ENCODE assay signal across 16 cellular contexts in the genomic region with DNA sequence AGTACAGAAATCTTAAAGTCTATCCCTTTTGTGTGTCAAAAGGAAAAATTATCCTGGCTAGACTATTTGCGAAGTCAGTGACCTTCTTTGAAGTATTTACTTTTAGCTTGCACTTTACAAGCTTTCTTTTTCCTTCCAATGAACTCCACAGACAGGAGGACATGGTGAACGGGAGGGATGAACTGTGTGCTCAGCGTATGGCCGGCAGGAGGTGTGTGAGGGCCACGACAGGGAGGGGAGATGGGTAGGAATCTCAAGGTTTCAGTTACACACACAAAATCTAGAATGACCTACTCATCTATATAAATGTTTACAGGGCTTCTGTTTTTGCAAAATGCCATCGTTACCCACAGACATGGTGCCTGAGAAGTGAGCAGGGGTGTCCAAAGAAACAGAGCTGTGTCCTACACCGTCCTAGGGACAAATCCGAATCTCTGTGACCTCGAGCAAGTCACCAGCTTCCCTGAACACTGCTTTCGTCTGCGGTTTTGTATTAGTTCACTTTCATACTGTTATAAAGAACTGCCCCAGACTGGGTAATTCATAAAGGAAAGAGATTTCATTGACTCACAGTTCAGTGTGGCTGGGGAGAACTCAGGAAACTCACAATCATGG.
DNase-seq lines count a peak whose midpoint lies in the region; ATAC-seq and TF ChIP-seq lines count a peak whose summit lies in the region.
"Had no signal": no experiment of that assay in that cellular context is flagged by ENCODE, and none has a peak within 500 bp of the region (broad histone marks: within the 10 kb centered on the region; RNA-seq: fewer than 3 reads in every experiment).

No MANE protein-coding gene starts in this region.

- no peaks in the 10 kb centered on the region for H3K27me3 Mint-ChIP-seq in T-cell
- H3K27me3 Mint-ChIP-seq: activated CD8-positive, alpha-beta memory T cell treated with anti-CD3 and anti-CD28 coated beads, Interleukin-2, amount 10 ng/mL, durations not matched to agents 7 days and 5 days; activated naive CD8-positive, alpha-beta T cell treated with anti-CD3 and anti-CD28 coated beads for 36 hours had no signal

- no peak for TF ChIP-seq EP300 in suprapubic skin (IDR thresholded peaks at IDR 0.05)

- no peak overlapping the region for H2AFZ ChIP-seq in PC-3 (ENCODE audit: low read length)
- no peak overlapping the region for H2AFZ ChIP-seq in hepatocyte

- H3K27ac Mint-ChIP-seq in T-cell, result no peak overlapping the region
- H3K27ac Mint-ChIP-seq: activated CD8-positive, alpha-beta memory T cell treated with anti-CD3 and anti-CD28 coated beads, Interleukin-2, amount 10 ng/mL, durations not matched to agents 7 days and 5 days; activated naive CD8-positive, alpha-beta T cell treated with anti-CD3 and anti-CD28 coated beads for 36 hours had no signal

- peak; percentile 40 for ATAC-seq in PC-3
- no peak for ATAC-seq in T-cell (replicated peaks in 1 of 4)
- ATAC-seq: activated CD8-positive, alpha-beta memory T cell treated with anti-CD3 and anti-CD28 coated beads, Interleukin-2, amount 10 ng/mL, durations not matched to agents 7 days and 5 days; Panc1 had no signal

- POLR2A ChIA-PET in PC-3 (lab: Charles Lee; ENCODE audit: unreplicated experiment), result interaction anchor here (0.5 kb wide), 1 partner anchor 141 kb away, joined by 3 read pairs; no protein-coding TSS in a partner anchor
- POLR2A ChIA-PET in T-cell (lab: Charles Lee), result interaction anchor here in 1 of 2 donors (0.7 kb wide), 1 partner anchor 31 kb away, joined by 3 read pairs; no protein-coding TSS in a partner anchor

- CTCF ChIA-PET in PC-3 (lab: Charles Lee), result no interaction called here
- CTCF ChIA-PET in T-cell (lab: Charles Lee), result no interaction called here

- TF ChIP-seq CTCF in AG09309 (IDR thresholded peaks at IDR 0.05; ENCODE audit: control insufficient read depth, insufficient read depth, low read depth, low read length, missing control alignments), result peak; percentile 60
- peak; percentile 43; the same call in 1 of the 2 replicates for TF ChIP-seq CTCF in PC-3 (conservative IDR thresholded peaks at IDR 0.05; ENCODE audit: low read depth, low read length)
- TF ChIP-seq CTCF in hepatocyte (IDR thresholded peaks at IDR 0.05; ENCODE audit: poor library complexity), result peak; percentile 30
- no peak for TF ChIP-seq CTCF in suprapubic skin (IDR thresholded peaks at IDR 0.05)

- H3K9me3 ChIP-seq in PC-3 (ENCODE audit: low read length) (no peaks in the 10 kb centered on the region), hepatocyte (ENCODE audit: low read depth) (no peaks in the 10 kb centered on the region), suprapubic skin (peaks cover 3% of the 10 kb centered on the region), SJCRH30 (replicated peaks) (no peaks in the 10 kb centered on the region)
- H3K9me3 ChIP-seq: BLaER1, ovary had no signal

- H3K4me3 ChIP-seq in AG09309 (ENCODE audit: control insufficient read depth, low read depth, low read length), result no peak overlapping the region
- no peak overlapping the region for H3K4me3 ChIP-seq in PC-3 (ENCODE audit: low read length)
- H3K4me3 ChIP-seq in hepatocyte, result no peak overlapping the region
- H3K4me3 ChIP-seq in suprapubic skin, result no peak overlapping the region
- H3K4me3 ChIP-seq in SJCRH30, result no peak overlapping the region
- H3K4me3 ChIP-seq: BLaER1, esophagus squamous epithelium, ovary had no signal

- no peaks in the 10 kb centered on the region for H3K36me3 ChIP-seq in PC-3 (ENCODE audit: low read depth, low read length)
- no peaks in the 10 kb centered on the region for H3K36me3 ChIP-seq in hepatocyte (replicated peaks; ENCODE audit: insufficient read depth, low read depth)
- H3K36me3 ChIP-seq in suprapubic skin, result no peaks in the 10 kb centered on the region
- no peaks in the 10 kb centered on the region for H3K36me3 ChIP-seq in SJCRH30
- H3K36me3 ChIP-seq: BLaER1, esophagus squamous epithelium, ovary had no signal

- BruUV-seq in PC-3 (replicated peaks; lab: Mats Ljungman, UMichigan), result no TSS peak

- H3K79me2 ChIP-seq in PC-3 (ENCODE audit: low read length) (no peaks in the 10 kb centered on the region), hepatocyte (no peaks in the 10 kb centered on the region)

- peaks cover 0 to 8% (median 5%) of the 10 kb centered on the region in 3 donors for H3K9me3 Mint-ChIP-seq in T-cell
- H3K9me3 Mint-ChIP-seq: activated naive CD8-positive, alpha-beta T cell treated with anti-CD3 and anti-CD28 coated beads for 36 hours had no signal

- no peak for TF ChIP-seq POLR2A in suprapubic skin (IDR thresholded peaks at IDR 0.05)

- H3K4me1 ChIP-seq in PC-3 (ENCODE audit: insufficient read depth, low read length), result no peaks in the 10 kb centered on the region
- H3K4me1 ChIP-seq in hepatocyte (ENCODE audit: insufficient read depth), result no peaks in the 10 kb centered on the region
- no peaks in the 10 kb centered on the region for H3K4me1 ChIP-seq in suprapubic skin
- H3K4me1 ChIP-seq in SJCRH30, result no peaks in the 10 kb centered on the region
- H3K4me1 ChIP-seq: esophagus squamous epithelium had no signal

- no peaks in the 10 kb centered on the region for H4K20me1 ChIP-seq in PC-3 (ENCODE audit: low read length)
- H4K20me1 ChIP-seq in hepatocyte (ENCODE audit: insufficient read depth, poor library complexity, severe bottlenecking), result no peaks in the 10 kb centered on the region
- H4K20me1 ChIP-seq: BLaER1 had no signal

- H3K27ac ChIP-seq in PC-3 (ENCODE audit: low read length) (no peak overlapping the region), hepatocyte (no peak overlapping the region), suprapubic skin (no peak overlapping the region), SJCRH30 (no peak overlapping the region)
- H3K27ac ChIP-seq: BLaER1, esophagus squamous epithelium, ovary had no signal

- WGBS in hepatocyte (ENCODE audit: low lambda C conversion rate, missing lambda C conversion rate), result 66% methylated on average over 11 of the region's 11 CpGs
- 73% methylated on average over 11 of the region's 11 CpGs for WGBS in suprapubic skin

- H3K4me3 Mint-ChIP-seq in T-cell, result no peak overlapping the region
- H3K4me3 Mint-ChIP-seq: activated CD8-positive, alpha-beta memory T cell treated with anti-CD3 and anti-CD28 coated beads, Interleukin-2, amount 10 ng/mL, durations not matched to agents 7 days and 5 days; activated naive CD8-positive, alpha-beta T cell treated with anti-CD3 and anti-CD28 coated beads for 36 hours had no signal

- no peaks in the 10 kb centered on the region for H3K27me3 ChIP-seq in PC-3 (ENCODE audit: low read length)
- no peaks in the 10 kb centered on the region for H3K27me3 ChIP-seq in hepatocyte
- H3K27me3 ChIP-seq in suprapubic skin, result no peaks in the 10 kb centered on the region
- H3K27me3 ChIP-seq in SJCRH30, result no peaks in the 10 kb centered on the region
- H3K27me3 ChIP-seq: BLaER1, esophagus squamous epithelium, ovary had no signal

- DNase-seq in AG09309 (ENCODE audit: low read depth) (peak; percentile 4), HT-29 (ENCODE audit: low spot score) (peak; percentile 47), PC-3 (peak; percentile 43), hepatocyte (ENCODE audit: low spot score) (peak; percentile 48), suprapubic skin (ENCODE audit: low spot score in 2 of 2) (no peak), SJCRH30 (no peak), T-cell (no peak)
- DNase-seq in activated CD4-positive, alpha-beta T cell treated with anti-CD3 and anti-CD28 coated beads for 48 hours, result no peak
- DNase-seq: activated CD8-positive, alpha-beta memory T cell treated with anti-CD3 and anti-CD28 coated beads, Interleukin-2, amount 10 ng/mL, durations not matched to agents 7 days and 5 days; activated naive CD8-positive, alpha-beta T cell treated with anti-CD3 and anti-CD28 coated beads for 36 hours; esophagus squamous epithelium; NCI-H1930; ovary; stimulated activated CD8-positive, alpha-beta memory T cell treated with anti-CD3 and anti-CD28 coated beads, Interleukin-4, amount 100 ng/mL, for 48 hours had no signal

- H3F3A ChIP-seq in PC-3 (ENCODE audit: low read length, unreplicated experiment), result no peaks in the 10 kb centered on the region

- intact Hi-C loops in PC-3 (cut with micrococcal nuclease), result loop anchor here (1.0 to 5.0 kb wide), 2 partner anchors 189 to 477 kb away; a partner anchor contains a TSS

- no peak overlapping the region for H3K4me2 ChIP-seq in PC-3 (ENCODE audit: low read length)
- H3K4me2 ChIP-seq in hepatocyte, result no peak overlapping the region
- H3K4me2 ChIP-seq: BLaER1 had no signal

- H3K4me1 Mint-ChIP-seq in T-cell, result no peaks in the 10 kb centered on the region
- H3K4me1 Mint-ChIP-seq: activated CD8-positive, alpha-beta memory T cell treated with anti-CD3 and anti-CD28 coated beads, Interleukin-2, amount 10 ng/mL, durations not matched to agents 7 days and 5 days; activated naive CD8-positive, alpha-beta T cell treated with anti-CD3 and anti-CD28 coated beads for 36 hours had no signal

- H3K9ac ChIP-seq in PC-3 (ENCODE audit: low read length), result no peak overlapping the region
- H3K9ac ChIP-seq: BLaER1 had no signal

- no peaks in the 10 kb centered on the region for H3K36me3 Mint-ChIP-seq in T-cell
- H3K36me3 Mint-ChIP-seq: activated CD8-positive, alpha-beta memory T cell treated with anti-CD3 and anti-CD28 coated beads, Interleukin-2, amount 10 ng/mL, durations not matched to agents 7 days and 5 days; activated naive CD8-positive, alpha-beta T cell treated with anti-CD3 and anti-CD28 coated beads for 36 hours had no signal

- no peaks in the 10 kb centered on the region for H3K9me2 ChIP-seq in PC-3 (replicated peaks; ENCODE audit: low read length)
- H3K9me2 ChIP-seq in hepatocyte (replicated peaks; ENCODE audit: insufficient read depth), result no peaks in the 10 kb centered on the region

Comparison
In these comparisons a context has a peak if more than half of its experiments do, and no peak if none do; other contexts are left out.
1. DNase-seq: peak in AG09309 (single experiment), HT-29 (single experiment), PC-3 (single experiment) and hepatocyte (single experiment); none in suprapubic skin (0 of 2), activated CD4-positive, alpha-beta T cell treated with anti-CD3 and anti-CD28 coated beads for 48 hours (single experiment), SJCRH30 (0 of 2) and T-cell (0 of 34).
2. CTCF ChIP-seq: peak in AG09309 (single experiment), PC-3 (single experiment) and hepatocyte (single experiment); none in suprapubic skin (0 of 2).